Comparison of ENCODE assay signal across 8 cellular contexts in genomic region chr2:215311259-215311624, GRCh38. TPM values are rescaled to one million over a fixed set of nuclear protein-coding genes. Genes with fewer than 3 reads are reported as not detected.
DNase-seq lines count a peak whose midpoint lies in the region; ATAC-seq and TF ChIP-seq lines count a peak whose summit lies in the region.
"Not testable (repeated sequence)": the region's sequence is repeated elsewhere in the genome, so short reads cannot be mapped to it uniquely, and the experiment has no call there.

No MANE protein-coding gene starts in this region.

- H3K4me3 ChIP-seq in A673 (ENCODE audit: low read depth, low read length, poor library complexity, severe bottlenecking) (peak overlapping the region; percentile 67), endodermal cell (ENCODE audit: low read length) (peak overlapping the region; percentile 82), lower lobe of right lung (peak overlapping the region; percentile 73), spleen (peak overlapping the region; percentile 68 to 95 (median 88))

- H3K9ac ChIP-seq in endodermal cell (ENCODE audit: extremely low read depth, low read length, poor library complexity, severe bottlenecking) = not testable (repeated sequence)

- H3K27ac Mint-ChIP-seq in activated T-cell treated with anti-CD3 and anti-CD28 coated beads, Interleukin-2, amount 50 U/mL, for 72 hours = peak overlapping the region; percentile 82
- not testable (repeated sequence) for H3K27ac Mint-ChIP-seq in endodermal cell

- not testable (repeated sequence) for H3K9me3 Mint-ChIP-seq in activated T-cell treated with anti-CD3 and anti-CD28 coated beads, Interleukin-2, amount 50 U/mL, for 72 hours; endodermal cell

- peak overlapping the region; percentile 91 to 96 for H3K4me3 Mint-ChIP-seq in activated T-cell treated with anti-CD3 and anti-CD28 coated beads, Interleukin-2, amount 50 U/mL, for 72 hours
- peak overlapping the region; percentile 73 for H3K4me3 Mint-ChIP-seq in endodermal cell

- CTCF ChIA-PET in A673 (lab: Charles Lee) = interaction anchor here (0.7 kb wide), 1 partner anchor 168 kb away, joined by 5 read pairs; no protein-coding TSS in a partner anchor

- TSS peak; percentile 89 for BruUV-seq in A673 (replicated peaks; lab: Mats Ljungman, UMichigan)

- H3K36me3 ChIP-seq in A673 (ENCODE audit: insufficient read depth, low read length, poor library complexity, severe bottlenecking) = peaks cover 23% of the 10 kb centered on the region
- H3K36me3 ChIP-seq in endodermal cell (ENCODE audit: control insufficient read depth, insufficient read depth, low read length) = peaks cover 27% of the 10 kb centered on the region
- H3K36me3 ChIP-seq in lower lobe of right lung = not testable (repeated sequence)
- H3K36me3 ChIP-seq in spleen = peaks cover 0 to 29% (median 0%) of the 10 kb centered on the region in 6 donors

- intact Hi-C loops in A673 (cut with micrococcal nuclease; ENCODE audit: unreplicated experiment); lower lobe of right lung (cut with DNase I); spleen (cut with DNase I; ENCODE audit: low total_unique reads): not testable (repeated sequence)

- peaks cover 40% of the 10 kb centered on the region for H3K4me1 Mint-ChIP-seq in activated T-cell treated with anti-CD3 and anti-CD28 coated beads, Interleukin-2, amount 50 U/mL, for 72 hours (ENCODE audit: low read depth)
- peaks cover 17% of the 10 kb centered on the region for H3K4me1 Mint-ChIP-seq in endodermal cell

- WGBS in endodermal cell (ENCODE audit: insufficient coverage in 1 of 2, insufficient read length in 1 of 2), 2 experiments = 87 to 93% methylated on average over 8 to 12 of the region's 13 CpGs
- 34 to 50% (median 40%) methylated on average over 13 of the region's 13 CpGs for WGBS in spleen, 5 donors

- POLR2A ChIA-PET in A673 (lab: Charles Lee; ENCODE audit: low non-redundant PET) = interaction anchor here (0.7 kb wide), 1 partner anchor 533 kb away, joined by 10 read pairs; no protein-coding TSS in a partner anchor

- H3K36me3 Mint-ChIP-seq in activated T-cell treated with anti-CD3 and anti-CD28 coated beads, Interleukin-2, amount 50 U/mL, for 72 hours (ENCODE audit: insufficient read depth in 2 of 2) = peaks cover 6 to 13% of the 10 kb centered on the region in 2 donors
- peaks cover 36% of the 10 kb centered on the region for H3K36me3 Mint-ChIP-seq in endodermal cell (ENCODE audit: low read depth)

- H3K27me3 Mint-ChIP-seq in activated T-cell treated with anti-CD3 and anti-CD28 coated beads, Interleukin-2, amount 50 U/mL, for 72 hours (ENCODE audit: low read depth); endodermal cell (ENCODE audit: insufficient read depth): not testable (repeated sequence)

- not testable (repeated sequence) for H3K27me3 ChIP-seq in A673 (replicated peaks; ENCODE audit: insufficient read depth, low read depth, low read length, poor library complexity); endodermal cell (ENCODE audit: control insufficient read depth, insufficient read depth, low read length, poor library complexity, severe bottlenecking); lower lobe of right lung (ENCODE audit: low read depth); spleen (replicated peaks in 1 of 7)

- TF ChIP-seq POLR2A in spleen (IDR thresholded peaks at IDR 0.05) = not testable (repeated sequence)

- not testable (repeated sequence) for H3K9me3 ChIP-seq in A673 (ENCODE audit: low read depth, low read length, poor library complexity, severe bottlenecking); endodermal cell (ENCODE audit: control insufficient read depth, low read length); lower lobe of right lung; spleen

- H3K4me1 ChIP-seq in A673 (ENCODE audit: insufficient read depth, low read length, poor library complexity, severe bottlenecking) (peaks cover 15% of the 10 kb centered on the region), spleen (peaks cover 11 to 45% (median 24%) of the 10 kb centered on the region in 6 donors)
- H3K4me1 ChIP-seq in endodermal cell (ENCODE audit: control insufficient read depth, insufficient read depth, low read length); lower lobe of right lung: not testable (repeated sequence)

- ATAC-seq in GM19043 (IDR thresholded peaks at IDR 0.05; ENCODE audit: low read depth, unreplicated experiment) (peak; percentile 18), HG03159 (IDR thresholded peaks at IDR 0.05; ENCODE audit: unreplicated experiment) (peak; percentile 34), lower lobe of right lung (peak; percentile 3 to 5)
- peak in 1 of 2 donors; percentile 12 for ATAC-seq in activated T-cell treated with anti-CD3 and anti-CD28 coated beads, Interleukin-2, amount 50 U/mL, for 72 hours (replicated peaks in 1 of 2)

- not testable (repeated sequence) for DNase-seq in A673 (ENCODE audit: low spot score); activated T-cell treated with anti-CD3 and anti-CD28 coated beads, Interleukin-2, amount 50 U/mL, for 72 hours; endodermal cell; lower lobe of right lung; spleen
- peak; percentile 60 for DNase-seq in OCI-M1 (lab: John Stamatoyannopoulos, UW)

- H3K27ac ChIP-seq in A673 (ENCODE audit: low read depth, low read length, poor library complexity, severe bottlenecking) (peak overlapping the region; percentile 78), lower lobe of right lung (peak overlapping the region; percentile 85), spleen (peak overlapping the region; percentile 83 to 91 (median 87))
- H3K27ac ChIP-seq in endodermal cell (ENCODE audit: low read depth, low read length) = not testable (repeated sequence)

- TF ChIP-seq CTCF in A673 (conservative IDR thresholded peaks at IDR 0.05; ENCODE audit: low read depth, low read length); endodermal cell (conservative IDR thresholded peaks at IDR 0.05); lower lobe of right lung (IDR thresholded peaks at IDR 0.05); spleen (IDR thresholded peaks at IDR 0.05 in 8 of 11, conservative IDR thresholded peaks at IDR 0.05 in 3 of 11): not testable (repeated sequence)

RNA-seq across cellular contexts. Expression of gene ATIC, which starts 0.6 kb away (rescaled TPM):
- total RNA-seq in A673 (2021) (328 and 333 TPM in 2 replicates), endodermal cell (100 to 1,000 TPM; 185 to 209 TPM), lower lobe of right lung (65.5 TPM), spleen (100 to 1,000 TPM in 1 of 7 donors, 10 to 100 TPM in 6; 50.5 to 101 (median 76.6) TPM)
- 100 to 1,000 TPM; 189 to 237 TPM for total RNA-seq in activated T-cell treated with anti-CD3 and anti-CD28 coated beads, Interleukin-2, amount 50 U/mL, for 72 hours
- 122 TPM for polyA plus RNA-seq in endodermal cell (2013, experiment 1 of 2)
- 118 TPM for polyA plus RNA-seq in endodermal cell (2013, experiment 2 of 2)
- 100 to 1,000 TPM; 136 to 165 (median 141) TPM for polyA plus RNA-seq in spleen
